21 cellular contexts compared by ENCODE assay signal in the genomic region with DNA sequence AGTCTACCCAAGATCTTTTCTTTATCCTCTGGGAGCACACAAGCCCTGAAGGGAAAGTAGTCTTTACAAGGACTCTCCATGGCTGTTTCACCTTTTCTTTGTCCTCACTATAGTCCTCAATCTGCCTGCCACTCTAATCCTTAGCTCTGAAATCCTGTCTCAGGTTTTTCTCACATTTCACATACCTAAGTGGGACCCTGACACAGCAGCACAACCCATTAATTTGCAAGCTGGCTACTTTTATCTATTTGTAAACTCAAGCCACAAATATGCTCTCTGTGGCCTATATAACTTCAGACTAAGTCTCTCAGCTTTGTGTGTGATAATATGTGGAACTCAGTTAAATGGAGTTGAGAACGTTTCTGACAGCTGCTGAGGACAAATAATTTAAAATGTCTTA. TPM values are rescaled to one million over a fixed set of nuclear protein-coding genes. Genes with fewer than 3 reads are reported as not detected.
A peak's percentile ranks its signal among the peaks of the same experiment; 100 is the strongest.
DNase-seq lines count a peak whose midpoint lies in the region; ATAC-seq, FAIRE-seq and TF ChIP-seq lines count a peak whose summit lies in the region.
"Had no signal": no experiment of that assay in that cellular context is flagged by ENCODE, and none has a peak within 500 bp of the region (broad histone marks: within the 10 kb centered on the region; RNA-seq: fewer than 3 reads in every experiment).

No MANE protein-coding gene starts in this region.

- H3K4me1 Mint-ChIP-seq in central memory CD8-positive, alpha-beta T cell = peaks cover 36% of the 10 kb centered on the region
- peaks cover 4% of the 10 kb centered on the region for H3K4me1 Mint-ChIP-seq in progenitor cell of endocrine pancreas (ENCODE audit: low read depth)
- H3K4me1 Mint-ChIP-seq in activated T-helper 2 cell treated with anti-CD3 and anti-CD28 coated beads, Interferon-gamma antibody, Interleukin-2, Interleukin-4, amounts not matched to agents 10 μg/mL and 5 μg/mL and 100 μg/mL, durations not matched to agents 14 hours and 24 hours and 36 hours (ENCODE audit: low read depth) = peaks cover 16% of the 10 kb centered on the region

- DNase-seq in cardiac muscle cell (ENCODE audit: low read depth in 1 of 2, low spot score in 1 of 2) (peak in 1 of 2 donors; percentile 15), cardiac septum (ENCODE audit: low spot score) (no peak), LHCN-M2 (ENCODE audit: low read depth) (peak; percentile 7), progenitor cell of endocrine pancreas (ENCODE audit: low spot score, unreplicated experiment) (no peak), small intestine (no peak), GF-D8 (lab: John Stamatoyannopoulos, UW) (no peak)
- no peak for DNase-seq in central memory CD8-positive, alpha-beta T cell (ENCODE audit: low spot score in 2 of 2)
- no peak for DNase-seq in activated T-helper 2 cell treated with anti-CD3 and anti-CD28 coated beads, Interferon-gamma antibody, Interleukin-2, Interleukin-4, amounts not matched to agents 10 μg/mL and 5 μg/mL and 100 μg/mL, durations not matched to agents 14 hours and 24 hours and 36 hours (ENCODE audit: low spot score)
- DNase-seq: central memory CD4-positive, alpha-beta T cell; COR-L47; heart left ventricle; naive thymus-derived CD8-positive, alpha-beta T cell; NCI-H2081; NCI-H510A treated with DMSO at 0.1 percent for 48 hours; testis had no signal

- H3K9me3 Mint-ChIP-seq in central memory CD8-positive, alpha-beta T cell = no peaks in the 10 kb centered on the region
- no peaks in the 10 kb centered on the region for H3K9me3 Mint-ChIP-seq in progenitor cell of endocrine pancreas (ENCODE audit: low read depth)
- no peaks in the 10 kb centered on the region for H3K9me3 Mint-ChIP-seq in activated T-helper 2 cell treated with anti-CD3 and anti-CD28 coated beads, Interferon-gamma antibody, Interleukin-2, Interleukin-4, amounts not matched to agents 10 μg/mL and 5 μg/mL and 100 μg/mL, durations not matched to agents 14 hours and 24 hours and 36 hours
- H3K9me3 Mint-ChIP-seq: activated naive CD4-positive, alpha-beta T cell treated with anti-CD3 and anti-CD28 coated beads, Interleukin-2, amount 50 U/mL, for 72 hours; IgD-negative memory B cell; naive thymus-derived CD8-positive, alpha-beta T cell had no signal

- H3K27ac ChIP-seq in cardiac muscle cell (peak overlapping the region; percentile 72), small intestine (ENCODE audit: low read depth in 1 of 2, low read length in 1 of 2) (no peak overlapping the region)
- H3K27ac ChIP-seq: heart left ventricle, prostate gland, spleen, testis had no signal

- peaks cover 19% of the 10 kb centered on the region for H3K36me3 ChIP-seq in cardiac muscle cell
- peaks cover 6 to 7% of the 10 kb centered on the region in 2 donors for H3K36me3 ChIP-seq in small intestine (ENCODE audit: control insufficient read depth in 2 of 2, insufficient read depth in 2 of 2, low read length in 2 of 2)

- no peak overlapping the region for H3K4me3 Mint-ChIP-seq in central memory CD8-positive, alpha-beta T cell
- no peak overlapping the region for H3K4me3 Mint-ChIP-seq in progenitor cell of endocrine pancreas (ENCODE audit: low read depth)
- no peak overlapping the region for H3K4me3 Mint-ChIP-seq in activated T-helper 2 cell treated with anti-CD3 and anti-CD28 coated beads, Interferon-gamma antibody, Interleukin-2, Interleukin-4, amounts not matched to agents 10 μg/mL and 5 μg/mL and 100 μg/mL, durations not matched to agents 14 hours and 24 hours and 36 hours (ENCODE audit: low read depth)
- H3K4me3 Mint-ChIP-seq: naive thymus-derived CD8-positive, alpha-beta T cell had no signal

- 35 to 41% (median 39%) methylated on average over 1 of the region's 1 CpG for WGBS in small intestine, 3 donors

- H3K27me3 Mint-ChIP-seq in central memory CD8-positive, alpha-beta T cell = no peaks in the 10 kb centered on the region
- no peaks in the 10 kb centered on the region for H3K27me3 Mint-ChIP-seq in progenitor cell of endocrine pancreas
- H3K27me3 Mint-ChIP-seq in activated T-helper 2 cell treated with anti-CD3 and anti-CD28 coated beads, Interferon-gamma antibody, Interleukin-2, Interleukin-4, amounts not matched to agents 10 μg/mL and 5 μg/mL and 100 μg/mL, durations not matched to agents 14 hours and 24 hours and 36 hours (ENCODE audit: low read depth) = no peaks in the 10 kb centered on the region
- H3K27me3 Mint-ChIP-seq: IgD-negative memory B cell; naive thymus-derived CD8-positive, alpha-beta T cell had no signal

- intact Hi-C loops in cardiac septum (cut with DNase I) = no loop called here
- intact Hi-C loops in activated T-helper 2 cell treated with anti-CD3 and anti-CD28 coated beads, Interferon-gamma antibody, Interleukin-2, Interleukin-4, amounts not matched to agents 10 μg/mL and 5 μg/mL and 100 μg/mL, durations not matched to agents 14 hours and 24 hours and 36 hours (cut with micrococcal nuclease) = no loop called here

- no peaks in the 10 kb centered on the region for H3K27me3 ChIP-seq in cardiac muscle cell
- no peaks in the 10 kb centered on the region for H3K27me3 ChIP-seq in small intestine (ENCODE audit: control insufficient read depth in 2 of 2, insufficient read depth in 2 of 2, low read length in 2 of 2)
- H3K27me3 ChIP-seq: heart left ventricle, spleen, testis had no signal

- H3K4me1 ChIP-seq in cardiac muscle cell (ENCODE audit: low read depth) (peaks cover 9% of the 10 kb centered on the region), small intestine (ENCODE audit: control insufficient read depth in 2 of 2, insufficient read depth in 1 of 2, low read depth in 1 of 2, low read length in 1 of 2) (no peaks in the 10 kb centered on the region)
- H3K4me1 ChIP-seq: prostate gland had no signal

- peaks cover 46% of the 10 kb centered on the region for H3K36me3 Mint-ChIP-seq in central memory CD8-positive, alpha-beta T cell (ENCODE audit: insufficient read depth)
- H3K36me3 Mint-ChIP-seq in progenitor cell of endocrine pancreas (ENCODE audit: insufficient read depth) = peaks cover 12% of the 10 kb centered on the region
- peaks cover 63% of the 10 kb centered on the region for H3K36me3 Mint-ChIP-seq in activated T-helper 2 cell treated with anti-CD3 and anti-CD28 coated beads, Interferon-gamma antibody, Interleukin-2, Interleukin-4, amounts not matched to agents 10 μg/mL and 5 μg/mL and 100 μg/mL, durations not matched to agents 14 hours and 24 hours and 36 hours (ENCODE audit: low read depth)

- H3K4me3 ChIP-seq in cardiac muscle cell (no peak overlapping the region), small intestine (ENCODE audit: low read depth in 1 of 2, low read length in 2 of 2) (no peak overlapping the region)
- H3K4me3 ChIP-seq: heart left ventricle, lung, prostate gland, spleen, testis had no signal

- H3K9me3 ChIP-seq in cardiac muscle cell (ENCODE audit: low read depth) (no peaks in the 10 kb centered on the region), small intestine (ENCODE audit: control insufficient read depth, low read depth) (no peaks in the 10 kb centered on the region)
- H3K9me3 ChIP-seq: heart left ventricle, prostate gland, spleen, testis had no signal

- peak overlapping the region; percentile 73 for H3K27ac Mint-ChIP-seq in central memory CD8-positive, alpha-beta T cell (ENCODE audit: low read depth)
- peak overlapping the region; percentile 35 for H3K27ac Mint-ChIP-seq in progenitor cell of endocrine pancreas
- no peak overlapping the region for H3K27ac Mint-ChIP-seq in activated T-helper 2 cell treated with anti-CD3 and anti-CD28 coated beads, Interferon-gamma antibody, Interleukin-2, Interleukin-4, amounts not matched to agents 10 μg/mL and 5 μg/mL and 100 μg/mL, durations not matched to agents 14 hours and 24 hours and 36 hours
- H3K27ac Mint-ChIP-seq: activated naive CD4-positive, alpha-beta T cell treated with anti-CD3 and anti-CD28 coated beads, Interleukin-2, amount 50 U/mL, for 72 hours; IgD-negative memory B cell had no signal

- no peak for FAIRE-seq in small intestine (lab: Jason Lieb, UNC)
- FAIRE-seq: keratinocyte had no signal

- ATAC-seq in central memory CD8-positive, alpha-beta T cell (replicated peaks; ENCODE audit: extremely low read depth, poor library complexity, severe bottlenecking) = no peak
- ATAC-seq: activated naive CD4-positive, alpha-beta T cell treated with anti-CD3 and anti-CD28 coated beads, Interleukin-2, amount 50 U/mL, for 72 hours; heart left ventricle; naive thymus-derived CD8-positive, alpha-beta T cell had no signal

- TF ChIP-seq CTCF in cardiac muscle cell (IDR thresholded peaks at IDR 0.05; ENCODE audit: low read depth, low read length) (no peak), progenitor cell of endocrine pancreas (IDR thresholded peaks at IDR 0.05; ENCODE audit: unreplicated experiment) (no peak)

RNA-seq across cellular contexts. Expression of gene SIN3A, which starts 19.8 kb away (rescaled TPM):
- 32.8 and 41.1 TPM in 2 replicates for total RNA-seq in cardiac muscle cell
- 19.2 and 28.4 TPM in 2 replicates for polyA plus RNA-seq in cardiac muscle cell
- total RNA-seq in cardiac septum = 30.6 TPM
- 21.5 and 26.9 TPM in 2 replicates for total RNA-seq in LHCN-M2 (2014; rRNA removed)
- polyA plus RNA-seq in LHCN-M2 (2012) = 10.3 TPM
- 91.8 and 96.4 TPM in 2 replicates for total RNA-seq in progenitor cell of endocrine pancreas
- 88.4 and 94.6 TPM in 2 replicates for total RNA-seq in activated T-helper 2 cell treated with anti-CD3 and anti-CD28 coated beads, Interferon-gamma antibody, Interleukin-2, Interleukin-4, amounts not matched to agents 10 μg/mL and 5 μg/mL and 100 μg/mL, durations not matched to agents 14 hours and 24 hours and 36 hours
- 10 to 100 TPM in 1 of 3 donors, 1 to 10 TPM in 2; 7.6 to 14.0 (median 9.8) TPM for polyA plus RNA-seq in small intestine
